19 cellular contexts compared by ENCODE assay signal in the genomic region with DNA sequence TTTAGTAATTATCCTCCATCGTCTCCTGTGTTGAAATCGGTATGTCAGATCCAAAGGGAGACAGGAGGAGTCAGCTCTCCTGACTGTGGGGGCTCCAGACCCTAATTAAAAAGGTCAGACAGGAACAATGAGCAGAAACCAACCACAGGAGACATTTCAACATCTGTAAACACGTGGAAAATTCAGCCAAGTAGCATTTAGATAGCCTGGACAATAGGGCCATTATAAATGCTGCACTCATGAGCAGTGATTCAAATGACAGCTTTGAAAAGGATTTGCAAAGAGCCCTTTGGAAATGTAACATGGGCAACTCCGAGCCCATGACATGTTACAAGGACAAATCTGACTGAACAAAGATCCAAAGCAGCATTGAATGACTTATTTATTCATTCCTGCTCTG.
DNase-seq lines count a peak whose midpoint lies in the region; ATAC-seq and TF ChIP-seq lines count a peak whose summit lies in the region.
"Had no signal": no experiment of that assay in that cellular context is flagged by ENCODE, and none has a peak within 500 bp of the region (broad histone marks: within the 10 kb centered on the region; RNA-seq: fewer than 3 reads in every experiment).

No MANE protein-coding gene starts in this region.

- POLR2A ChIA-PET in activated CD4-positive, alpha-beta memory T cell treated with anti-CD3 and anti-CD28 coated beads, Interleukin-2, amount 10 ng/mL, durations not matched to agents 7 days and 5 days (lab: Charles Lee), result no interaction called here

- TF ChIP-seq CTCF in fibroblast of pulmonary artery (IDR thresholded peaks at IDR 0.05; ENCODE audit: low read length, missing control alignments), result no peak

- no peaks in the 10 kb centered on the region for H3K36me3 Mint-ChIP-seq in activated CD4-positive, alpha-beta memory T cell treated with anti-CD3 and anti-CD28 coated beads, Interleukin-2, amount 10 ng/mL, durations not matched to agents 7 days and 5 days (ENCODE audit: low read depth)

- H3K4me3 ChIP-seq in fibroblast of pulmonary artery (replicated peaks; ENCODE audit: low read depth, low read length), result no peak overlapping the region
- H3K4me3 ChIP-seq: heart right ventricle had no signal

- no peak overlapping the region for H3K4me3 Mint-ChIP-seq in activated CD4-positive, alpha-beta memory T cell treated with anti-CD3 and anti-CD28 coated beads, Interleukin-2, amount 10 ng/mL, durations not matched to agents 7 days and 5 days
- H3K4me3 Mint-ChIP-seq: activated CD4-positive, alpha-beta T cell treated with anti-CD3 and anti-CD28 coated beads, Interleukin-2, amount 10 ng/mL, durations not matched to agents 7 days and 5 days; activated T-helper 1 cell treated with anti-CD3 and anti-CD28 coated beads, Interleukin-12 subunit alpha, Interleukin-12 subunit beta, Interleukin-2, Interleukin-4 antibody, amounts not matched to agents 30 ng/mL and 10 ng/mL and 1 ng/mL, durations not matched to agents 14 hours and 24 hours and 36 hours; central memory CD8-positive, alpha-beta T cell; T-helper 2 cell treated with Interferon-gamma antibody and Interleukin-4, amounts not matched to agents 5 μg/mL and 100 μg/mL, for 36 hours had no signal

- peak; percentile 52 for DNase-seq in COR-L47 (lab: John Stamatoyannopoulos, UW)
- DNase-seq in NCI-H2227 (lab: John Stamatoyannopoulos, UW; ENCODE audit: unreplicated experiment), result peak; percentile 59
- DNase-seq in fibroblast of pulmonary artery (ENCODE audit: low read depth), result peak; percentile 46
- DNase-seq in pons (ENCODE audit: low spot score), result peak; percentile 94
- DNase-seq in mucosa of gallbladder (ENCODE audit: low spot score), result no peak
- no peak for DNase-seq in MV-4-11 (lab: John Stamatoyannopoulos, UW)
- no peak for DNase-seq in activated CD4-positive, alpha-beta memory T cell treated with anti-CD3 and anti-CD28 coated beads, Interleukin-2, amount 10 ng/mL, durations not matched to agents 7 days and 5 days
- DNase-seq: activated CD4-positive, alpha-beta T cell treated with anti-CD3 and anti-CD28 coated beads, Interleukin-2, amount 10 ng/mL, durations not matched to agents 7 days and 5 days; activated naive CD4-positive, alpha-beta T cell treated with anti-CD3 and anti-CD28 coated beads, Interleukin-2, amount 50 U/mL, for 16 hours; H7; heart right ventricle; KG1; NCI-H1930; SK-N-SH; WERI-Rb-1 had no signal

- CTCF ChIA-PET in activated CD4-positive, alpha-beta memory T cell treated with anti-CD3 and anti-CD28 coated beads, Interleukin-2, amount 10 ng/mL, durations not matched to agents 7 days and 5 days (lab: Charles Lee), result interaction anchor here (2.5 kb wide), 1 partner anchor 17 kb away, joined by 11 read pairs; no protein-coding TSS in a partner anchor

- no peak overlapping the region for H3K27ac Mint-ChIP-seq in activated CD4-positive, alpha-beta memory T cell treated with anti-CD3 and anti-CD28 coated beads, Interleukin-2, amount 10 ng/mL, durations not matched to agents 7 days and 5 days
- H3K27ac Mint-ChIP-seq: activated CD4-positive, alpha-beta T cell treated with anti-CD3 and anti-CD28 coated beads, Interleukin-2, amount 10 ng/mL, durations not matched to agents 7 days and 5 days; activated T-helper 1 cell treated with anti-CD3 and anti-CD28 coated beads, Interleukin-12 subunit alpha, Interleukin-12 subunit beta, Interleukin-2, Interleukin-4 antibody, amounts not matched to agents 30 ng/mL and 10 ng/mL and 1 ng/mL, durations not matched to agents 14 hours and 24 hours and 36 hours; T-helper 2 cell treated with Interferon-gamma antibody and Interleukin-4, amounts not matched to agents 5 μg/mL and 100 μg/mL, for 36 hours had no signal

- H3K4me1 Mint-ChIP-seq in activated CD4-positive, alpha-beta memory T cell treated with anti-CD3 and anti-CD28 coated beads, Interleukin-2, amount 10 ng/mL, durations not matched to agents 7 days and 5 days, result peaks cover 7% of the 10 kb centered on the region

- no peaks in the 10 kb centered on the region for H3K9me3 Mint-ChIP-seq in activated CD4-positive, alpha-beta memory T cell treated with anti-CD3 and anti-CD28 coated beads, Interleukin-2, amount 10 ng/mL, durations not matched to agents 7 days and 5 days
- H3K9me3 Mint-ChIP-seq: activated CD4-positive, alpha-beta T cell treated with anti-CD3 and anti-CD28 coated beads, Interleukin-2, amount 10 ng/mL, durations not matched to agents 7 days and 5 days; activated T-helper 1 cell treated with anti-CD3 and anti-CD28 coated beads, Interleukin-12 subunit alpha, Interleukin-12 subunit beta, Interleukin-2, Interleukin-4 antibody, amounts not matched to agents 30 ng/mL and 10 ng/mL and 1 ng/mL, durations not matched to agents 14 hours and 24 hours and 36 hours; central memory CD8-positive, alpha-beta T cell; T-helper 2 cell treated with Interferon-gamma antibody and Interleukin-4, amounts not matched to agents 5 μg/mL and 100 μg/mL, for 36 hours had no signal

- ATAC-seq in GM21390 (IDR thresholded peaks at IDR 0.05; ENCODE audit: unreplicated experiment), result no peak

- peaks cover 6% of the 10 kb centered on the region for H3K27me3 Mint-ChIP-seq in activated CD4-positive, alpha-beta memory T cell treated with anti-CD3 and anti-CD28 coated beads, Interleukin-2, amount 10 ng/mL, durations not matched to agents 7 days and 5 days
- H3K27me3 Mint-ChIP-seq: activated CD4-positive, alpha-beta T cell treated with anti-CD3 and anti-CD28 coated beads, Interleukin-2, amount 10 ng/mL, durations not matched to agents 7 days and 5 days; central memory CD8-positive, alpha-beta T cell had no signal

Comparison
In these comparisons a context has a peak if more than half of its experiments do, and no peak if none do; other contexts are left out.
1. DNase-seq: peak in COR-L47 (single experiment), NCI-H2227 (single experiment), fibroblast of pulmonary artery (single experiment) and pons (single experiment); none in mucosa of gallbladder (single experiment), MV-4-11 (single experiment) and activated CD4-positive, alpha-beta memory T cell treated with anti-CD3 and anti-CD28 coated beads, Interleukin-2, amount 10 ng/mL, durations not matched to agents 7 days and 5 days (single experiment).